8 cellular contexts compared by ENCODE assay signal in the genomic region with DNA sequence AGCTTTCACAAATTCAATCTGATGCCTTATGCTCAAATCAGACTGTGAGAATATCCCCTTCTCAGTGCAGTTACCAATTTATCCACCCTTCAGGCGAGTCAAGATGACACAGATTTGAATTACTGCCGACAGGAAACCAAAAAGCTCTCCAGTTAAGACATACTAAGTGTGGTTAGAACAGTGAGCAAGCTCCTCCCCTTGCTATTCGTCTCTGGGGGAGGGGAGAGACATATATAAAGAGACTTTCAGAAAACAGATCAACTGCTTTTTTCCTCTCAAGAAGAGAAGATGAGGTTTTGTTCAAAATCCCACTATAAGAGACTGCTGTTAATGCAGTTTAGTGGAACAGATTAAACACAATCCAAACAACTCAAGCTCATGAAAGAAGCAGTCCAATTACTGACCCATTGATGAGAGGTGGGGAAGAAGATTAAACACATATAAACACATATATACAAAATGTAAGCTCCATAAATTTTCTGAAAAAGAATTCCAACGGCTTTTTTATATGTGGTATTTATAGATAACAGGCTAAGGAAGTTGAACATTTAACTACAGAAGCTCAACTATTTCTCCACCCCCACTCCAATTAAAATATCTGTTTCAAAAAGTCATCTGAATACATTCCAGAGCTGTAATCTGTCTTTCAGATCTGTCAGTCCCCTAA.
A peak's percentile ranks its signal among the peaks of the same experiment; 100 is the strongest.
DNase-seq lines count a peak whose midpoint lies in the region; ATAC-seq, FAIRE-seq and TF ChIP-seq lines count a peak whose summit lies in the region.

No MANE protein-coding gene starts in this region.

- H4K20me1 ChIP-seq in endothelial cell of umbilical vein (replicated peaks; ENCODE audit: control insufficient read depth, extremely low read depth, insufficient read depth, low read length), result peaks cover 6% of the 10 kb centered on the region

- ATAC-seq in upper lobe of left lung (ENCODE audit: low FRiP score in 2 of 2), result peak in 1 of 2 donors; percentile 77

- BruUV-seq in endothelial cell of umbilical vein (replicated peaks; lab: Mats Ljungman, UMichigan), result no TSS peak

- no peak overlapping the region for H3K9ac ChIP-seq in endothelial cell of umbilical vein (replicated peaks; ENCODE audit: extremely low read depth, insufficient read depth, low read length)

- no peak for TF ChIP-seq POLR2A in endothelial cell of umbilical vein (IDR thresholded peaks at IDR 0.05; ENCODE audit: low read depth, low read length)
- TF ChIP-seq POLR2A in upper lobe of left lung (IDR thresholded peaks at IDR 0.05), result no peak

- intact Hi-C loops in endothelial cell of umbilical vein (cut with micrococcal nuclease), result no loop called here

- no peaks in the 10 kb centered on the region for H3K27me3 ChIP-seq in endothelial cell of umbilical vein (ENCODE audit: control insufficient read depth in 2 of 2, insufficient read depth in 2 of 2, low read length in 2 of 2)
- H3K27me3 ChIP-seq in upper lobe of left lung, result no peaks in the 10 kb centered on the region

- dilution Hi-C loops in endothelial cell of umbilical vein (cut with MboI; ENCODE audit: extremely low pct_ligation_motif_present, low sequenced_read_pairs), result loop anchor here (10.0 kb wide), 1 partner anchor 111 kb away; no protein-coding TSS in a partner anchor

- H3K9me3 ChIP-seq in endothelial cell of umbilical vein (replicated peaks; ENCODE audit: control insufficient read depth, insufficient read depth, low read length) (no peaks in the 10 kb centered on the region), upper lobe of left lung (no peaks in the 10 kb centered on the region)

- CTCF ChIA-PET in endothelial cell of umbilical vein (lab: Charles Lee), result interaction anchor here (0.7 to 3.8 kb wide), 8 partner anchors 9 to 184 kb away, joined by 3 to 33 read pairs (median 4); partner anchors contain the start of gene MRTFA

- POLR2A ChIA-PET in endothelial cell of umbilical vein (lab: Charles Lee), result interaction anchor here (0.6 kb wide), 2 partner anchors 82 to 299 kb away, joined by 4 to 7 read pairs; no protein-coding TSS in a partner anchor

- H3K27me3 Mint-ChIP-seq in nephron progenitor cell (ENCODE audit: low read depth, poor library complexity), result peaks cover 5% of the 10 kb centered on the region

- H2AFZ ChIP-seq in endothelial cell of umbilical vein (ENCODE audit: low read depth, low read length), result no peak overlapping the region

- H3K79me2 ChIP-seq in endothelial cell of umbilical vein (ENCODE audit: control insufficient read depth, insufficient read depth, low read length), result peaks cover 10% of the 10 kb centered on the region

- H3K9me3 Mint-ChIP-seq in nephron progenitor cell, result peaks cover 21% of the 10 kb centered on the region

- DNase-seq in AG08396 (ENCODE audit: low spot score) (peak; percentile 67), GM19240 (ENCODE audit: insufficient read length, low spot score) (peak; percentile 73), KBM-7 (peak; percentile 80), endothelial cell of umbilical vein (ENCODE audit: low read depth, low spot score) (peak; percentile 52), nephron progenitor cell (no peak), upper lobe of left lung (no peak), DMS79 (lab: John Stamatoyannopoulos, UW) (no peak)
- peak; percentile 43 to 61 for DNase-seq in activated CD4-positive, alpha-beta T cell treated with anti-CD3 and anti-CD28 coated beads for 4 hours

- no peak for TF ChIP-seq EP300 in upper lobe of left lung (IDR thresholded peaks at IDR 0.05)

- H3K36me3 ChIP-seq in endothelial cell of umbilical vein (ENCODE audit: control insufficient read depth in 2 of 2, extremely low read depth in 1 of 2, insufficient read depth in 2 of 2, low read length in 2 of 2), result no peaks in the 10 kb centered on the region
- no peaks in the 10 kb centered on the region for H3K36me3 ChIP-seq in upper lobe of left lung

- 2 to 11% methylated on average over 4 of the region's 4 CpGs for WGBS in upper lobe of left lung, 2 donors

- in situ Hi-C loops in KBM-7 (cut with MboI; ENCODE audit: low pct_unique_long_range_greater_than_20kb, low sequenced_read_pairs), result no loop called here

- no peak overlapping the region for H3K4me3 Mint-ChIP-seq in nephron progenitor cell

- peak overlapping the region; percentile 40 for H3K27ac Mint-ChIP-seq in nephron progenitor cell

- peak overlapping the region; percentile 53 for H3K4me2 ChIP-seq in endothelial cell of umbilical vein (ENCODE audit: insufficient read depth, low read length)

- H3K4me3 ChIP-seq in endothelial cell of umbilical vein (replicated peaks in 1 of 3; ENCODE audit: insufficient read depth in 1 of 3, low read depth in 1 of 3, low read length in 3 of 3) (no peak overlapping the region), upper lobe of left lung (peak overlapping the region in 3 of 4 donors; percentile 7 to 30 (median 25))

- peaks cover 41% of the 10 kb centered on the region for H3K4me1 Mint-ChIP-seq in nephron progenitor cell

- H3K36me3 Mint-ChIP-seq in nephron progenitor cell (ENCODE audit: low read depth), result peaks cover 22% of the 10 kb centered on the region

- H3K27ac ChIP-seq in endothelial cell of umbilical vein (ENCODE audit: insufficient read depth, low read depth, low read length), result no peak overlapping the region
- peak overlapping the region in 3 of 4 donors; percentile 28 to 67 (median 48) for H3K27ac ChIP-seq in upper lobe of left lung

- no peaks in the 10 kb centered on the region for H3K9me1 ChIP-seq in endothelial cell of umbilical vein (replicated peaks; ENCODE audit: control insufficient read depth, extremely low read depth, insufficient read depth, low read length)

- peaks cover 18% of the 10 kb centered on the region for H3K4me1 ChIP-seq in endothelial cell of umbilical vein (ENCODE audit: control insufficient read depth, extremely low read depth, insufficient read depth, low read length)
- H3K4me1 ChIP-seq in upper lobe of left lung, result peaks cover 33 to 48% (median 39%) of the 10 kb centered on the region in 4 donors

- peak; percentile 40 for FAIRE-seq in endothelial cell of umbilical vein (lab: Jason Lieb, UNC)

- no peak for TF ChIP-seq CTCF in endothelial cell of umbilical vein (IDR thresholded peaks at IDR 0.05; ENCODE audit: extremely low read depth in 1 of 2, insufficient read depth in 1 of 2, low read depth in 1 of 2, low read length in 2 of 2)
- TF ChIP-seq CTCF in nephron progenitor cell (IDR thresholded peaks at IDR 0.05), result no peak
- no peak for TF ChIP-seq CTCF in upper lobe of left lung (IDR thresholded peaks at IDR 0.05)

TF ChIP-seq in endothelial cell of umbilical vein, 7 proteins besides CTCF, POLR2A, EP300 and RAD21:
- TF ChIP-seq FOS (IDR thresholded peaks at IDR 0.05; ENCODE audit: borderline replicate concordance, insufficient read depth, low read length) (peak; percentile 21), POLR2AphosphoS5 (IDR thresholded peaks at IDR 0.05; ENCODE audit: insufficient read depth, low read depth, low read length) (no peak)
- TF ChIP-seq, protein P1, sequence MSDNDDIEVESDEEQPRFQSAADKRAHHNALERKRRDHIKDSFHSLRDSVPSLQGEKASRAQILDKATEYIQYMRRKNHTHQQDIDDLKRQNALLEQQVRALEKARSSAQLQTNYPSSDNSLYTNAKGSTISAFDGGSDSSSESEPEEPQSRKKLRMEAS (IDR thresholded peaks at IDR 0.05; ENCODE audit: insufficient read depth, insufficient read length), result no peak
TF ChIP-seq in endothelial cell of umbilical vein: peak in this region for 1.

Comparison
In these comparisons a context has a peak if more than half of its experiments do, and no peak if none do; other contexts are left out.
1. DNase-seq: peak in AG08396 (single experiment), GM19240 (single experiment), KBM-7 (single experiment), activated CD4-positive, alpha-beta T cell treated with anti-CD3 and anti-CD28 coated beads for 4 hours (2 of 2) and endothelial cell of umbilical vein (single experiment); none in nephron progenitor cell (single experiment), upper lobe of left lung (0 of 2) and DMS79 (single experiment).
2. H3K4me3 ChIP-seq: peak in upper lobe of left lung (3 of 4); none in endothelial cell of umbilical vein (0 of 3).